In genomic region chr1:44677201-44677520, GRCh38 we compare ENCODE assay signal across 8 cellular contexts. TPM values are rescaled to one million over a fixed set of nuclear protein-coding genes. Genes with fewer than 3 reads are reported as not detected.
A peak's percentile ranks its signal among the peaks of the same experiment; 100 is the strongest.
DNase-seq lines count a peak whose midpoint lies in the region; ATAC-seq and TF ChIP-seq lines count a peak whose summit lies in the region.

No MANE protein-coding gene starts in this region.

- peak overlapping the region in 2 of 10 experiments; percentile 10 to 23; a peak in 2 of 20 replicates for H3K4me3 ChIP-seq in BLaER1 treated with 17β-estradiol and CSF1 and Interleukin-3, amounts not matched to agents 10 nM and 100 nM
- no peak overlapping the region for H3K4me3 ChIP-seq in SU-DHL-6 (ENCODE audit: insufficient read depth, low read length, poor library complexity, severe bottlenecking)

- H4K20me1 ChIP-seq in BLaER1 treated with 17β-estradiol and CSF1 and Interleukin-3, amounts not matched to agents 10 nM and 100 nM, result peaks cover 0 to 11% (median 0%) of the 10 kb centered on the region in 11 experiments; a peak in 2 of 22 replicates
- H4K20me1 ChIP-seq in SU-DHL-6 (ENCODE audit: low read depth, low read length), result no peaks in the 10 kb centered on the region

- no peaks in the 10 kb centered on the region for H3K79me2 ChIP-seq in SU-DHL-6 (ENCODE audit: insufficient read depth, low read length)

- H3K4me1 ChIP-seq in BLaER1 treated with 17β-estradiol and CSF1 and Interleukin-3, amounts not matched to agents 10 nM and 100 nM, result peaks cover 48 to 68% (median 59%) of the 10 kb centered on the region in 10 experiments

- peak overlapping the region in 9 of 11 experiments; percentile 22 to 74 (median 53); a peak in 18 of 22 replicates for H3K9ac ChIP-seq in BLaER1 treated with 17β-estradiol and CSF1 and Interleukin-3, amounts not matched to agents 10 nM and 100 nM
- H3K9ac ChIP-seq in SU-DHL-6 (ENCODE audit: low read length), result no peak overlapping the region

- no peaks in the 10 kb centered on the region for H3K9me2 ChIP-seq in SU-DHL-6 (replicated peaks; ENCODE audit: insufficient read depth, low read length)

- H3K27ac ChIP-seq in BLaER1 treated with 17β-estradiol and CSF1 and Interleukin-3, amounts not matched to agents 10 nM and 100 nM, result peak overlapping the region; percentile 40 to 92 (median 85); a peak in 21 of 22 replicates
- no peak overlapping the region for H3K27ac ChIP-seq in SU-DHL-6 (ENCODE audit: low read depth, low read length)

- no peaks in the 10 kb centered on the region for H3K36me3 ChIP-seq in BLaER1 treated with 17β-estradiol and CSF1 and Interleukin-3, amounts not matched to agents 10 nM and 100 nM
- no peaks in the 10 kb centered on the region for H3K36me3 ChIP-seq in SU-DHL-6 (ENCODE audit: low read length)

- CTCF ChIA-PET in HEK293T (lab: Yijun Ruan, JAX), result interaction anchor here (0.7 kb wide), 1 partner anchor 43 kb away, joined by 4 read pairs; no protein-coding TSS in a partner anchor

- no peaks in the 10 kb centered on the region for H3K9me3 ChIP-seq in BLaER1 treated with 17β-estradiol and CSF1 and Interleukin-3, amounts not matched to agents 10 nM and 100 nM (replicated peaks in 1 of 11)
- no peaks in the 10 kb centered on the region for H3K9me3 ChIP-seq in SU-DHL-6 (ENCODE audit: insufficient read depth, low read length)

- no peak for ATAC-seq in GM21786 (IDR thresholded peaks at IDR 0.05; ENCODE audit: unreplicated experiment)

- peak; percentile 68 for TF ChIP-seq CTCF in SU-DHL-6 (IDR thresholded peaks at IDR 0.05; ENCODE audit: insufficient read depth, low read length, poor library complexity, severe bottlenecking)

- no peaks in the 10 kb centered on the region for H3F3A ChIP-seq in SU-DHL-6 (ENCODE audit: insufficient read depth)

- no peak overlapping the region for H2AFZ ChIP-seq in SU-DHL-6 (ENCODE audit: low read depth, low read length, severe bottlenecking)

- peak; percentile 46 for DNase-seq in HEK293T (ENCODE audit: extremely low spot score)
- DNase-seq in kidney tubule cell (ENCODE audit: low spot score), result peak; percentile 57
- no peak for DNase-seq in D341Med (ENCODE audit: low spot score)
- no peak for DNase-seq in activated effector memory CD4-positive, alpha-beta T cell treated with anti-CD3 and anti-CD28 coated beads, Interleukin-2, amount 50 U/mL, for 16 hours
- no peak for DNase-seq in mucosa of gallbladder (ENCODE audit: low spot score)

- H3K27me3 ChIP-seq in BLaER1 treated with 17β-estradiol and CSF1 and Interleukin-3, amounts not matched to agents 10 nM and 100 nM, result no peaks in the 10 kb centered on the region
- no peaks in the 10 kb centered on the region for H3K27me3 ChIP-seq in SU-DHL-6 (ENCODE audit: low read length)

- POLR2A ChIA-PET in HEK293T (lab: Yijun Ruan, JAX), result no interaction called here

- H3K4me2 ChIP-seq in BLaER1 treated with 17β-estradiol and CSF1 and Interleukin-3, amounts not matched to agents 10 nM and 100 nM, result peak overlapping the region; percentile 50 to 98 (median 86)
- peak overlapping the region; percentile 15 for H3K4me2 ChIP-seq in SU-DHL-6 (ENCODE audit: low read depth, low read length, poor library complexity, severe bottlenecking)

TF ChIP-seq in HEK293T, 16 proteins besides CTCF, POLR2A, EP300 and RAD21:
- TF ChIP-seq L3MBTL2 (conservative IDR thresholded peaks at IDR 0.05) (no peak), LEF1 (IDR thresholded peaks at IDR 0.05; ENCODE audit: borderline replicate concordance) (no peak), SUZ12 (IDR thresholded peaks at IDR 0.05) (no peak), FOXA1 (IDR thresholded peaks at IDR 0.05) (no peak), NFRKB (IDR thresholded peaks at IDR 0.05) (no peak), ZNF384 (IDR thresholded peaks at IDR 0.05) (no peak), PKNOX1 (IDR thresholded peaks at IDR 0.05) (no peak), ELF4 (IDR thresholded peaks at IDR 0.05) (no peak)

RNA-seq across cellular contexts. Expression of gene ARMH1, which starts 2.6 kb away (rescaled TPM):
- total RNA-seq in mucosa of gallbladder, result 3.7 TPM

RNA-seq across cellular contexts. Expression of gene TMEM53, which starts 2.9 kb away (rescaled TPM):
- 21.0 TPM for total RNA-seq in mucosa of gallbladder

RNA-seq across cellular contexts. Expression of gene RNU5D-1, which starts 53.8 kb away (rescaled TPM):
- total RNA-seq in mucosa of gallbladder, result not detected

Comparison
In these comparisons a context has a peak if more than half of its experiments do, and no peak if none do; other contexts are left out.
1. DNase-seq: peak in HEK293T (single experiment) and kidney tubule cell (single experiment); none in D341Med (single experiment), activated effector memory CD4-positive, alpha-beta T cell treated with anti-CD3 and anti-CD28 coated beads, Interleukin-2, amount 50 U/mL, for 16 hours (single experiment) and mucosa of gallbladder (single experiment).